8 cellular contexts compared by ENCODE assay signal in genomic region chr15:72722071-72722696, GRCh38. TPM values are rescaled to one million over a fixed set of nuclear protein-coding genes. Genes with fewer than 3 reads are reported as not detected.
DNase-seq lines count a peak whose midpoint lies in the region; ATAC-seq, FAIRE-seq and TF ChIP-seq lines count a peak whose summit lies in the region.

No MANE protein-coding gene starts in this region.

- H3K23ac ChIP-seq in mesenchymal stem cell (ENCODE audit: low read length in 2 of 2), result no peak overlapping the region

- no peaks in the 10 kb centered on the region for H3K4me1 ChIP-seq in A549
- H3K4me1 ChIP-seq in mesenchymal stem cell (ENCODE audit: control insufficient read depth, insufficient read depth, low read depth, low read length), result peaks cover 1% of the 10 kb centered on the region

- no peak overlapping the region for H2BK15ac ChIP-seq in mesenchymal stem cell (ENCODE audit: low read depth, poor library complexity, severe bottlenecking)

- H3K4ac ChIP-seq in mesenchymal stem cell (ENCODE audit: low read depth in 1 of 2, low read length in 2 of 2), result no peak overlapping the region

- DNase-seq in A549 (ENCODE audit: low read depth in 1 of 2, low spot score in 1 of 2) (peak; percentile 57 to 80), GM18507 (ENCODE audit: extremely low spot score, insufficient read length, low read depth) (peak; percentile 4), NCI-H446 treated with DMSO at 0.1 percent for 48 hours (lab: John Stamatoyannopoulos, UW) (peak; percentile 31), ecto neural progenitor cell (ENCODE audit: low spot score) (peak; percentile 63), mesenchymal stem cell (peak; percentile 74)
- DNase-seq in activated CD4-positive, alpha-beta T cell treated with anti-CD3 and anti-CD28 coated beads, Interleukin-2, amount 50 U/mL, for 4 hours, result peak; percentile 66 to 72
- DNase-seq in stimulated activated CD8-positive, alpha-beta memory T cell treated with anti-CD3 and anti-CD28 coated beads, Interleukin-15, amount 100 ng/mL, for 48 hours (ENCODE audit: low read depth in 2 of 2), result peak; percentile 25

- H2BK12ac ChIP-seq in mesenchymal stem cell (ENCODE audit: low read length in 2 of 2), result no peak overlapping the region

- peaks cover 9 to 37% of the 10 kb centered on the region in 2 experiments for H3K36me3 ChIP-seq in mesenchymal stem cell (ENCODE audit: control insufficient read depth in 1 of 2, insufficient read depth in 2 of 2, low read depth in 1 of 2, low read length in 2 of 2)

- H3K27me3 ChIP-seq in mesenchymal stem cell (ENCODE audit: control insufficient read depth in 1 of 2, insufficient read depth in 1 of 2, low read length in 2 of 2), result no peaks in the 10 kb centered on the region

- H2BK120ac ChIP-seq in mesenchymal stem cell (ENCODE audit: low read depth, low read length), result no peak overlapping the region

- H3K27ac ChIP-seq in A549 (no peak overlapping the region), mesenchymal stem cell (ENCODE audit: low read length, poor library complexity, severe bottlenecking) (no peak overlapping the region)

- H3K18ac ChIP-seq in mesenchymal stem cell (ENCODE audit: low read depth in 1 of 2, low read length in 2 of 2), result no peak overlapping the region

- TF ChIP-seq RAD21 in A549 (conservative IDR thresholded peaks at IDR 0.05 in 1 of 2, IDR thresholded peaks at IDR 0.05 in 1 of 2), result peak; percentile 73 to 74

- peak; percentile 84 to 90; a peak in 5 of 6 replicates for ATAC-seq in A549
- ATAC-seq in HG03135 (IDR thresholded peaks at IDR 0.05; ENCODE audit: unreplicated experiment), result no peak

- H3K14ac ChIP-seq in mesenchymal stem cell (ENCODE audit: low read length in 2 of 2), result no peak overlapping the region

- no peak overlapping the region for H2AK5ac ChIP-seq in mesenchymal stem cell (ENCODE audit: low read length, severe bottlenecking)

- no peak overlapping the region for H3K4me3 ChIP-seq in A549
- H3K4me3 ChIP-seq in mesenchymal stem cell (ENCODE audit: insufficient read depth in 1 of 2, low read depth in 1 of 2, low read length in 2 of 2), result no peak overlapping the region

- H3K9ac ChIP-seq in mesenchymal stem cell (ENCODE audit: low read length), result no peak overlapping the region

- H3K79me1 ChIP-seq in mesenchymal stem cell (replicated peaks; ENCODE audit: low read length, poor library complexity, severe bottlenecking), result peaks cover 5% of the 10 kb centered on the region

- CTCF ChIA-PET in A549 (lab: Yijun Ruan, JAX), result interaction anchor here (0.6 to 3.6 kb wide), 44 partner anchors 9 to 912 kb away, joined by 3 to 71 read pairs (median 5); partner anchors contain the start of genes ADPGK, BBS4 and HIGD2B

- WGBS in A549 (ENCODE audit: missing lambda C conversion rate), result 24% methylated on average over 3 of the region's 3 CpGs
- 25% methylated on average over 2 of the region's 3 CpGs for WGBS in mesenchymal stem cell

- H3K9me3 ChIP-seq in A549 (no peaks in the 10 kb centered on the region), mesenchymal stem cell (ENCODE audit: control insufficient read depth, low read length) (no peaks in the 10 kb centered on the region)

- no peak overlapping the region for H2AFZ ChIP-seq in mesenchymal stem cell (ENCODE audit: low read depth, low read length)

- POLR2A ChIA-PET in A549 (lab: Yijun Ruan, JAX), result no interaction called here

- H4K8ac ChIP-seq in mesenchymal stem cell (ENCODE audit: low read length), result no peak overlapping the region

- H4K91ac ChIP-seq in mesenchymal stem cell (ENCODE audit: low read length), result no peak overlapping the region

- TF ChIP-seq CTCF in A549 (IDR thresholded peaks at IDR 0.05), result peak; percentile 94

- FAIRE-seq in A549 (lab: Jason Lieb, UNC), result no peak
- FAIRE-seq in GM18507 (lab: Jason Lieb, UNC), result peak; percentile 82

- TF ChIP-seq EP300 in A549 (IDR thresholded peaks at IDR 0.05), result no peak

- no peak overlapping the region for H2BK5ac ChIP-seq in mesenchymal stem cell (ENCODE audit: low read depth, low read length, poor library complexity, severe bottlenecking)

- no peak for TF ChIP-seq POLR2A in A549 (IDR thresholded peaks at IDR 0.05; ENCODE audit: low read length)

- H3K4me2 ChIP-seq in A549 (no peak overlapping the region), mesenchymal stem cell (ENCODE audit: low read length, poor library complexity, severe bottlenecking) (peak overlapping the region; percentile 25)

TF ChIP-seq in A549, 52 proteins besides CTCF, POLR2A, EP300 and RAD21:
- TF ChIP-seq SMC3 (IDR thresholded peaks at IDR 0.05) (peak; percentile 69), TFCP2L1 (CRISPR knock-in tag; IDR thresholded peaks at IDR 0.05) (no peak)

RNA-seq across cellular contexts. Expression of gene BBS4, which starts 36.2 kb away (rescaled TPM):
- polyA plus RNA-seq in A549 (2011; rRNA removed) (40.4 and 43.3 TPM in 2 replicates), A549 (2017; fragmentation: RNase III; extraction: RNeasy Plus Mini Kit Qiagen cat#74134 plus additional on column Dnase treatment) (22.4 to 25.4 TPM (median 22.6 TPM) in 3 replicates)
- polyA plus RNA-seq in A549 (2012; cell fraction: cytosol; rRNA removed), result 13.8 and 16.9 TPM in 2 replicates
- 16.4 and 27.5 TPM in 2 replicates for polyA plus RNA-seq in A549 (2012; cell fraction: nucleus; rRNA removed)
- polyA minus RNA-seq in A549 (2011; rRNA and poly(A)+ RNA removed), result 27.6 and 33.7 TPM in 2 replicates
- 18.9 TPM for polyA plus RNA-seq in mesenchymal stem cell (2013, experiment 1 of 2)
- polyA plus RNA-seq in mesenchymal stem cell (2013, experiment 2 of 2), result 19.6 TPM

RNA-seq across cellular contexts. Expression of gene HIGD2B, which starts 36.2 kb away (rescaled TPM):
- polyA plus RNA-seq in A549 (2011; rRNA removed) (not detected in 2 replicates), A549 (2017; fragmentation: RNase III; extraction: RNeasy Plus Mini Kit Qiagen cat#74134 plus additional on column Dnase treatment) (not detected in 3 replicates)
- polyA plus RNA-seq in A549 (2012; cell fraction: cytosol; rRNA removed), result 0.04 TPM in 1 of 2 replicates, not detected in the other
- not detected in 2 replicates for polyA plus RNA-seq in A549 (2012; cell fraction: nucleus; rRNA removed)
- 0.24 TPM in 1 of 2 replicates, not detected in the other for polyA minus RNA-seq in A549 (2011; rRNA and poly(A)+ RNA removed)
- polyA plus RNA-seq in mesenchymal stem cell (2013, experiment 1 of 2), result not detected
- not detected for polyA plus RNA-seq in mesenchymal stem cell (2013, experiment 2 of 2)

Comparison
In these comparisons a context has a peak if more than half of its experiments do, and no peak if none do; other contexts are left out.
1. DNase-seq: peak in every context shown above with its lines; median percentile 74 in mesenchymal stem cell; 69 in activated CD4-positive, alpha-beta T cell treated with anti-CD3 and anti-CD28 coated beads, Interleukin-2, amount 50 U/mL, for 4 hours; 68 in A549; 63 in ecto neural progenitor cell; 31 in NCI-H446 treated with DMSO at 0.1 percent for 48 hours; 25 in stimulated activated CD8-positive, alpha-beta memory T cell treated with anti-CD3 and anti-CD28 coated beads, Interleukin-15, amount 100 ng/mL, for 48 hours; 4 in GM18507.